In the genomic region with DNA sequence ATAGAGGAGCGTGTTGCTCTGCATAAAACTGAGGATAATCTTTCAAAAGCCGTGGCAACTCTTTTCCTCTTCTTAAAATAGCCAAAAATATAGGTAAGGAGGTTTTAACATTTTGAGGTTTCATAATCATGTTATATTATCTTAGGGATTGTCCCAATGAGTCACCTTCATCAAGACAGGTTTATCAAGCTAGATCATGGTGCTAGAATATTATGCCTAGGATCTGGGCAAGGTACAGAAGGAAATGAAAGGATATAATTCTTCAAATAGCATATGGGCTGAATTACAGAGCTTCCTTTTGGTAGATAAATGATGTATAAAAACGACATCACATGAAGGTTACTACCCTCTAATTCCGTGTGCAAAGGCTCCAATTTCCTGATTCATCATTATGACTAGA, we compare ENCODE assay signal across 19 cellular contexts. TPM values are rescaled to one million over a fixed set of nuclear protein-coding genes. Genes with fewer than 3 reads are reported as not detected.
DNase-seq lines count a peak whose midpoint lies in the region; ATAC-seq and TF ChIP-seq lines count a peak whose summit lies in the region.
"Had no signal": no experiment of that assay in that cellular context is flagged by ENCODE, and none has a peak within 500 bp of the region (broad histone marks: within the 10 kb centered on the region; RNA-seq: fewer than 3 reads in every experiment).

No MANE protein-coding gene starts in this region.

- in situ Hi-C loops in GM23248 (cut with MboI): no loop called here

- H3K9ac ChIP-seq in GM23248: no peak overlapping the region
- H3K9ac ChIP-seq: BLaER1 had no signal

- no peak overlapping the region for H3K4me3 ChIP-seq in GM23248
- no peak overlapping the region for H3K4me3 ChIP-seq in epithelial cell of esophagus (ENCODE audit: low read length)
- no peak overlapping the region for H3K4me3 ChIP-seq in lower lobe of right lung
- no peak overlapping the region for H3K4me3 ChIP-seq in H7 (ENCODE audit: insufficient read depth, low read depth, low read length)
- H3K4me3 ChIP-seq: A549, BLaER1 had no signal

- intact Hi-C loops in lower lobe of right lung (cut with DNase I): no loop called here

- no peak overlapping the region for H3K27ac ChIP-seq in GM23248
- H3K27ac ChIP-seq in lower lobe of right lung: no peak overlapping the region
- H3K27ac ChIP-seq: A549, BLaER1 had no signal

- ATAC-seq in GM21390 (IDR thresholded peaks at IDR 0.05; ENCODE audit: unreplicated experiment) (no peak), lower lobe of right lung (no peak), HG02852 (IDR thresholded peaks at IDR 0.05; ENCODE audit: unreplicated experiment) (no peak)
- ATAC-seq: A549; CD8-positive, alpha-beta T cell; HepG2; Right ventricle myocardium inferior had no signal

- no peak overlapping the region for H3K4me2 ChIP-seq in GM23248 (ENCODE audit: unreplicated experiment)
- H3K4me2 ChIP-seq: A549, BLaER1 had no signal

- H3K9me3 ChIP-seq in GM23248 (ENCODE audit: low read depth) (no peaks in the 10 kb centered on the region), lower lobe of right lung (no peaks in the 10 kb centered on the region)
- H3K9me3 ChIP-seq: A549, BLaER1 had no signal

- H3K79me2 ChIP-seq in GM23248 (ENCODE audit: insufficient read depth): no peaks in the 10 kb centered on the region

- TF ChIP-seq CTCF in epithelial cell of esophagus (IDR thresholded peaks at IDR 0.05; ENCODE audit: insufficient read depth, low read depth, low read length, missing control alignments) (no peak), lower lobe of right lung (IDR thresholded peaks at IDR 0.05) (no peak)

- no peaks in the 10 kb centered on the region for H4K20me1 ChIP-seq in GM23248 (ENCODE audit: insufficient read depth)
- H4K20me1 ChIP-seq: BLaER1 had no signal

- DNase-seq in GM23248 (peak; percentile 3), LoVo (ENCODE audit: low spot score) (peak; percentile 43), epithelial cell of esophagus (ENCODE audit: low read depth) (peak; percentile 76), iris pigment epithelial cell (ENCODE audit: low read depth) (peak; percentile 1), lower lobe of right lung (no peak), H7 (no peak)
- DNase-seq: CD8-positive, alpha-beta T cell; DMS79 treated with DMSO at 0.1 percent for 48 hours; KG1; NCI-H1436; NCI-H1930; NCI-H345; NCI-H524 treated with DMSO at 0.1 percent for 48 hours had no signal

- no peaks in the 10 kb centered on the region for H3K4me1 ChIP-seq in GM23248 (ENCODE audit: insufficient read depth)
- H3K4me1 ChIP-seq in lower lobe of right lung: no peaks in the 10 kb centered on the region
- H3K4me1 ChIP-seq: A549, BLaER1 had no signal

- H2AFZ ChIP-seq in GM23248: no peak overlapping the region

- peaks cover 15% of the 10 kb centered on the region; the same call in 1 of the 2 replicates for H3K27me3 ChIP-seq in GM23248 (replicated peaks; ENCODE audit: insufficient read depth)
- H3K27me3 ChIP-seq in lower lobe of right lung (ENCODE audit: low read depth): no peaks in the 10 kb centered on the region
- no peaks in the 10 kb centered on the region for H3K27me3 ChIP-seq in H7 (ENCODE audit: control insufficient read depth, insufficient read depth, low read length)
- H3K27me3 ChIP-seq: BLaER1 had no signal

- H3K9me2 ChIP-seq in GM23248 (ENCODE audit: insufficient read depth): peaks cover 3% of the 10 kb centered on the region; the same call in 1 of the 2 replicates

- WGBS in GM23248 (ENCODE audit: low coverage in 1 of 2, low lambda C conversion rate in 2 of 2, missing lambda C conversion rate in 2 of 2), 2 experiments: 11 to 19% methylated on average over 4 of the region's 4 CpGs

- H3K36me3 ChIP-seq in GM23248 (ENCODE audit: low read depth) (no peaks in the 10 kb centered on the region), lower lobe of right lung (no peaks in the 10 kb centered on the region), H7 (replicated peaks; ENCODE audit: control insufficient read depth, insufficient read depth, low read length) (no peaks in the 10 kb centered on the region)
- H3K36me3 ChIP-seq: BLaER1 had no signal

- no peaks in the 10 kb centered on the region for H3F3A ChIP-seq in GM23248 (ENCODE audit: insufficient read depth)

RNA-seq across cellular contexts. Expression of a gene that starts 28.7 kb away (rescaled TPM):
- total RNA-seq in GM23248 (2014; rRNA removed; shearing (Covaris generic)): 13.4 and 14.7 TPM in 2 replicates
- 28.8 and 30.2 TPM in 2 replicates for polyA plus RNA-seq in GM23248 (2016; fragmentation: Nextera tagmentation; extraction: Ambion mirVana)
- 66.5 TPM for total RNA-seq in lower lobe of right lung
- total RNA-seq in H7 (2014; rRNA removed; shearing (Covaris generic)): 9.8 and 11.3 TPM in 2 replicates

RNA-seq across cellular contexts. Expression of a gene that starts 56.2 kb away (rescaled TPM):
- total RNA-seq in GM23248 (2014; rRNA removed; shearing (Covaris generic)): 26.6 and 48.1 TPM in 2 replicates
- 38.8 and 42.8 TPM in 2 replicates for polyA plus RNA-seq in GM23248 (2016; fragmentation: Nextera tagmentation; extraction: Ambion mirVana)
- 67.1 TPM for total RNA-seq in lower lobe of right lung
- total RNA-seq in H7 (2014; rRNA removed; shearing (Covaris generic)): 11.6 and 17.2 TPM in 2 replicates

Comparison
In these comparisons a context has a peak if more than half of its experiments do, and no peak if none do; other contexts are left out.
1. DNase-seq: peak in GM23248 (single experiment), LoVo (single experiment), epithelial cell of esophagus (single experiment) and iris pigment epithelial cell (single experiment); none in lower lobe of right lung (single experiment) and H7 (single experiment).